ENCODE assay signal across 24 cellular contexts in the genomic region with DNA sequence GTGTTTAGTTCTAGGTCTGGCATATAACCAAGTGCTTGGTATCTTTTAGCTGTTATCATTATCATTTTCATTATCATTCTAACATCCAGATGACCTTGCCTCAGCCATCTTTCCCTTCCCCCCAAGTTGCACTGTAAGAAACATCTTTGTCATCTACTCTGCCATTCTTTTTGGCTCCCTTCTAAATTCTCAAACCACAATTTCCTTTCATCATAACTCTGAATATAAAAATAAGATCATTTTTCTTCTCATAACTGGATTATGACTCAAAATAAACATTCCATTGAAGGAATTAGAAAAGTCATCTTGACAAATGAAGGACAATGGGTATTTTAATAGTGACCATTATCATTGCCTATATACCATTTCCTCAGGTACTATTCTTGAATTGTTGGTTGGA.
"Had no signal": no experiment of that assay in that cellular context is flagged by ENCODE, and none has a peak within 500 bp of the region (broad histone marks: within the 10 kb centered on the region; RNA-seq: fewer than 3 reads in every experiment).

No MANE protein-coding gene starts in this region.

- H3K27ac ChIP-seq: Peyer's patch had no signal

- DNase-seq: activated CD4-positive, alpha-beta T cell treated with anti-CD3 and anti-CD28 coated beads for 4 hours; activated CD8-positive, alpha-beta memory T cell treated with anti-CD3 and anti-CD28 coated beads, Interleukin-2, amount 50 U/mL, for 4 hours; activated CD8-positive, alpha-beta T cell treated with anti-CD3 and anti-CD28 coated beads for 36 hours; activated effector memory CD4-positive, alpha-beta T cell treated with anti-CD3 and anti-CD28 coated beads, Interleukin-2, amount 50 U/mL, for 16 hours; activated naive CD4-positive, alpha-beta T cell treated with Interleukin-2 at 50 U/mL for 16 hours; activated T-cell treated with anti-CD3 and anti-CD28 coated beads, Interleukin-2, amount 50 U/mL, for 24 hours; amygdala; KG1; MG63; NCI-H1105; NCI-H1436; NCI-H1694 treated with DMSO at 0.1 percent for 48 hours; NCI-H2029 treated with DMSO at 0.1 percent for 48 hours; NCI-H510A treated with DMSO at 0.1 percent for 48 hours; NCI-H69; NK-92 treated with Interleukin-12 subunit alpha and Interleukin-12 subunit beta, amount 100 ng/mL, for 24 hours; OCI-M1; Peyer's patch; SIG-M5; T-helper 1 cell had no signal

- H3K4me3 ChIP-seq: MG63, Peyer's patch had no signal

- H3K9me3 Mint-ChIP-seq: activated CD8-positive, alpha-beta T cell treated with anti-CD3 and anti-CD28 coated beads for 36 hours; activated T-cell treated with anti-CD3 and anti-CD28 coated beads, Interleukin-2, amount 50 U/mL, for 24 hours; activated T-helper 1 cell treated with anti-CD3 and anti-CD28 coated beads, Interleukin-12 subunit alpha, Interleukin-12 subunit beta, Interleukin-2, Interleukin-4 antibody, amounts not matched to agents 30 ng/mL and 10 ng/mL and 1 ng/mL, durations not matched to agents 14 hours and 24 hours and 36 hours had no signal

- H3K27me3 ChIP-seq: MG63, Peyer's patch had no signal

- H3K4me3 Mint-ChIP-seq: activated CD8-positive, alpha-beta T cell treated with anti-CD3 and anti-CD28 coated beads for 36 hours; activated naive CD8-positive, alpha-beta T cell; activated T-cell treated with anti-CD3 and anti-CD28 coated beads, Interleukin-2, amount 50 U/mL, for 24 hours; activated T-helper 1 cell treated with anti-CD3 and anti-CD28 coated beads, Interleukin-12 subunit alpha, Interleukin-12 subunit beta, Interleukin-2, Interleukin-4 antibody, amounts not matched to agents 30 ng/mL and 10 ng/mL and 1 ng/mL, durations not matched to agents 14 hours and 24 hours and 36 hours; IgD-negative memory B cell had no signal

- H3K36me3 Mint-ChIP-seq: activated naive CD8-positive, alpha-beta T cell; IgD-negative memory B cell had no signal

- H3K27me3 Mint-ChIP-seq: IgD-negative memory B cell had no signal

- H3K4me1 Mint-ChIP-seq: IgD-negative memory B cell had no signal

- H3K36me3 ChIP-seq: MG63, Peyer's patch had no signal

- ATAC-seq: activated CD4-positive, CD25-positive, alpha-beta regulatory T cell treated with anti-CD3 and anti-CD28 coated beads, Interleukin-2, amount 50 U/mL, for 24 hours; activated CD8-positive, alpha-beta T cell treated with anti-CD3 and anti-CD28 coated beads for 36 hours had no signal

- H3K27ac Mint-ChIP-seq: activated CD8-positive, alpha-beta T cell treated with anti-CD3 and anti-CD28 coated beads for 36 hours; activated naive CD8-positive, alpha-beta T cell; activated T-cell treated with anti-CD3 and anti-CD28 coated beads, Interleukin-2, amount 50 U/mL, for 24 hours; activated T-helper 1 cell treated with anti-CD3 and anti-CD28 coated beads, Interleukin-12 subunit alpha, Interleukin-12 subunit beta, Interleukin-2, Interleukin-4 antibody, amounts not matched to agents 30 ng/mL and 10 ng/mL and 1 ng/mL, durations not matched to agents 14 hours and 24 hours and 36 hours; IgD-negative memory B cell had no signal

- H3K4me1 ChIP-seq: Peyer's patch had no signal

- H3K9me3 ChIP-seq: MG63, Peyer's patch had no signal
